ENCODE assay signal across 1 cellular context in genomic region chr2:240159251-240159839, GRCh38.
TF ChIP-seq lines count a peak whose summit lies in the region.

No MANE protein-coding gene starts in this region.

TF ChIP-seq in HCT116, 20 proteins besides CTCF, POLR2A, EP300 and RAD21 (continued from another document):
- TF ChIP-seq EZH2 (IDR thresholded peaks at IDR 0.05) (no peak), ZNF274 (IDR thresholded peaks at IDR 0.05; ENCODE audit: low read depth, low read length) (no peak), CBX3 (IDR thresholded peaks at IDR 0.05; ENCODE audit: low read depth) (no peak), POLR2AphosphoS5 (IDR thresholded peaks at IDR 0.05; ENCODE audit: low read depth, low read length) (no peak), ATF3 (IDR thresholded peaks at IDR 0.05) (no peak), YY1 (IDR thresholded peaks at IDR 0.05; ENCODE audit: extremely low read depth, insufficient replicate concordance, low read depth, low read length) (no peak), SP1 (IDR thresholded peaks at IDR 0.05; ENCODE audit: low read depth) (no peak)
- TF ChIP-seq, protein P1, sequence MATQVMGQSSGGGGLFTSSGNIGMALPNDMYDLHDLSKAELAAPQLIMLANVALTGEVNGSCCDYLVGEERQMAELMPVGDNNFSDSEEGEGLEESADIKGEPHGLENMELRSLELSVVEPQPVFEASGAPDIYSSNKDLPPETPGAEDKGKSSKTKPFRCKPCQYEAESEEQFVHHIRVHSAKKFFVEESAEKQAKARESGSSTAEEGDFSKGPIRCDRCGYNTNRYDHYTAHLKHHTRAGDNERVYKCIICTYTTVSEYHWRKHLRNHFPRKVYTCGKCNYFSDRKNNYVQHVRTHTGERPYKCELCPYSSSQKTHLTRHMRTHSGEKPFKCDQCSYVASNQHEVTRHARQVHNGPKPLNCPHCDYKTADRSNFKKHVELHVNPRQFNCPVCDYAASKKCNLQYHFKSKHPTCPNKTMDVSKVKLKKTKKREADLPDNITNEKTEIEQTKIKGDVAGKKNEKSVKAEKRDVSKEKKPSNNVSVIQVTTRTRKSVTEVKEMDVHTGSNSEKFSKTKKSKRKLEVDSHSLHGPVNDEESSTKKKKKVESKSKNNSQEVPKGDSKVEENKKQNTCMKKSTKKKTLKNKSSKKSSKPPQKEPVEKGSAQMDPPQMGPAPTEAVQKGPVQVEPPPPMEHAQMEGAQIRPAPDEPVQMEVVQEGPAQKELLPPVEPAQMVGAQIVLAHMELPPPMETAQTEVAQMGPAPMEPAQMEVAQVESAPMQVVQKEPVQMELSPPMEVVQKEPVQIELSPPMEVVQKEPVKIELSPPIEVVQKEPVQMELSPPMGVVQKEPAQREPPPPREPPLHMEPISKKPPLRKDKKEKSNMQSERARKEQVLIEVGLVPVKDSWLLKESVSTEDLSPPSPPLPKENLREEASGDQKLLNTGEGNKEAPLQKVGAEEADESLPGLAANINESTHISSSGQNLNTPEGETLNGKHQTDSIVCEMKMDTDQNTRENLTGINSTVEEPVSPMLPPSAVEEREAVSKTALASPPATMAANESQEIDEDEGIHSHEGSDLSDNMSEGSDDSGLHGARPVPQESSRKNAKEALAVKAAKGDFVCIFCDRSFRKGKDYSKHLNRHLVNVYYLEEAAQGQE (IDR thresholded peaks at IDR 0.05; ENCODE audit: low read depth): no peak
TF ChIP-seq in HCT116: peak in this region for 0.
